Comparison of ENCODE assay signal across 15 cellular contexts in genomic region chr3:136353461-136353860, GRCh38.
DNase-seq lines count a peak whose midpoint lies in the region; ATAC-seq, FAIRE-seq and TF ChIP-seq lines count a peak whose summit lies in the region.
"Had no signal": no experiment of that assay in that cellular context is flagged by ENCODE, and none has a peak within 500 bp of the region (broad histone marks: within the 10 kb centered on the region; RNA-seq: fewer than 3 reads in every experiment).

No MANE protein-coding gene starts in this region.

- peaks cover 13% of the 10 kb centered on the region for H3K4me1 Mint-ChIP-seq in activated T-cell treated with anti-CD3 and anti-CD28 coated beads, Interleukin-2, amount 50 U/mL, for 72 hours (ENCODE audit: low read depth)

- peaks cover 5 to 13% of the 10 kb centered on the region in 2 donors for H3K36me3 Mint-ChIP-seq in activated T-cell treated with anti-CD3 and anti-CD28 coated beads, Interleukin-2, amount 50 U/mL, for 72 hours (ENCODE audit: insufficient read depth in 2 of 2)

- TF ChIP-seq CTCF in pancreas (IDR thresholded peaks at IDR 0.05), result no peak

- no peak overlapping the region for H3K4me3 ChIP-seq in pancreas

- intact Hi-C loops in pancreas (cut with DNase I), result no loop called here

- H3K27me3 ChIP-seq in pancreas, result no peaks in the 10 kb centered on the region

- FAIRE-seq in pancreas (lab: Jason Lieb, UNC), result no peak

- ATAC-seq in activated T-cell treated with anti-CD3 and anti-CD28 coated beads, Interleukin-2, amount 50 U/mL, for 72 hours (replicated peaks in 1 of 2), result peak; percentile 74 to 92
- peak; percentile 68 for ATAC-seq in GM21619 (IDR thresholded peaks at IDR 0.05; ENCODE audit: unreplicated experiment)
- ATAC-seq in HG03571 (IDR thresholded peaks at IDR 0.05; ENCODE audit: unreplicated experiment), result peak; percentile 73
- ATAC-seq in pancreas, result peak in 3 of 4 donors; percentile 41 to 72 (median 67)
- no peak for ATAC-seq in HG03175 (IDR thresholded peaks at IDR 0.05; ENCODE audit: unreplicated experiment)

- DNase-seq in activated T-cell treated with anti-CD3 and anti-CD28 coated beads, Interleukin-2, amount 50 U/mL, for 72 hours, result peak; percentile 4 to 32
- DNase-seq in activated T-cell treated with anti-CD3 and anti-CD28 coated beads, Interleukin-2, amount 50 U/mL, for 48 hours, result no peak
- no peak for DNase-seq in pancreas
- DNase-seq in COR-L47 (lab: John Stamatoyannopoulos, UW), result no peak
- DNase-seq in HT-29 (ENCODE audit: low spot score), result no peak
- DNase-seq: activated T-cell treated with anti-CD3 and anti-CD28 coated beads, Interleukin-2, amount 50 U/mL, for 1 hour; mesendoderm; NCI-H2227 treated with DMSO at 0.1 percent for 48 hours; RPMI8226; stimulated activated CD4-positive, alpha-beta T cell treated with anti-CD3 and anti-CD28 coated beads, Interleukin-4, amount 100 ng/mL, for 1 hour had no signal

- peaks cover 5 to 9% (median 7%) of the 10 kb centered on the region in 3 donors for H3K4me1 ChIP-seq in pancreas

- H3K4me3 Mint-ChIP-seq in activated T-cell treated with anti-CD3 and anti-CD28 coated beads, Interleukin-2, amount 50 U/mL, for 72 hours, result peak overlapping the region in 1 of 2 donors; percentile 75

- H3K27me3 Mint-ChIP-seq in activated T-cell treated with anti-CD3 and anti-CD28 coated beads, Interleukin-2, amount 50 U/mL, for 72 hours (ENCODE audit: low read depth), result no peaks in the 10 kb centered on the region

- peaks cover 0 to 14% (median 0%) of the 10 kb centered on the region in 3 donors for H3K36me3 ChIP-seq in pancreas

- no peak overlapping the region for H3K27ac ChIP-seq in pancreas
- H3K27ac ChIP-seq: epithelial cell of prostate, KMS-11 had no signal

- peak overlapping the region; percentile 95 for H3K27ac Mint-ChIP-seq in activated T-cell treated with anti-CD3 and anti-CD28 coated beads, Interleukin-2, amount 50 U/mL, for 72 hours

- 25% methylated on average over 2 of the region's 2 CpGs for WGBS in pancreas, 2 donors

- peaks cover 0 to 4% of the 10 kb centered on the region in 2 donors for H3K9me3 Mint-ChIP-seq in activated T-cell treated with anti-CD3 and anti-CD28 coated beads, Interleukin-2, amount 50 U/mL, for 72 hours

- H3K9me3 ChIP-seq in pancreas, result no peaks in the 10 kb centered on the region

Comparison
In these comparisons a context has a peak if more than half of its experiments do, and no peak if none do; other contexts are left out.
1. DNase-seq: peak in activated T-cell treated with anti-CD3 and anti-CD28 coated beads, Interleukin-2, amount 50 U/mL, for 72 hours (2 of 2); none in activated T-cell treated with anti-CD3 and anti-CD28 coated beads, Interleukin-2, amount 50 U/mL, for 48 hours (0 of 2), pancreas (0 of 6), COR-L47 (single experiment) and HT-29 (single experiment).